ENCODE assay signal across 1 cellular context in the genomic region with DNA sequence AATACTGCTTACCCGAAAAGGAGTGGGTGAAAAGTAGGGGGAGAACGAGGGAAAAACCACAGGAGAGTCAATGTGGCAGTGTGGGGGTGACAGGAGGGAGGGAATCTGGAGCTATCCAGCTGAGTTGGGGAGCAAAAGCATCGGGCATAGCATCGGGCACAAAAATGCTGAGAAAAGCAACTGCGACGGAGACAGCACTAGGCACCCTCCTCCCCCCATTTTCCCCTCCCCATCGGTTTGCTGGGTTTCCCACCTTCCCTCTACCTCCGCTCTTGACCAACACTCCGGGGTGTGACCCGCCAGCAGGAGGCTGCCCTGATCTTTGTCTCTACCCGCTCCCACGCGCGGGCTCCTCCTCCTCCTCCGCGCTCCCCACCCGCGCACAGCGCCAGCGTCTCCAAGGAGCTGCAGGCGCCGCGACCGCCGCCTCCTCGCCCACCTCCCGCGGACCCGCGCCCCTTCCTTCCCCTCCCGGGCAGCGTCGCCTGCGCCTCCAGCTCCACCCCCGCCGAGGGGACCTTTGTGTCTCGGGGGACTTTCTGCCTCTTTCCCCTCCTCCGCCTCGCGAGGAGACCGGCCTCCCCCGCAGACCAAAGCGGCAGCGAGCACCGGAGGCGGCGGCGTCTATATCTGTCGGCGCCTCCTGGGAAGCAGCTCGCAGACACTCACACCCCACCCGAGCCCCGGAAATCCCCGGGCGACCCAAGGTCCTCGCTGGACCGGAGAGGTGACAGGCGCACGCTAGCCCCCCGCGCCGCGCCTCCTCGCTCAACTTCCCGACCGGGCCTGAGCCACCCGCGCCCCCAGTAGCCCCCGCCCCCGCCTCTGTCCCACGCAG.
TF ChIP-seq lines count a peak whose summit lies in the region.

No MANE protein-coding gene starts in this region.

TF ChIP-seq in GM12878, 131 proteins besides CTCF, POLR2A, EP300 and RAD21 (continued from another document and continues in another):
- peak; percentile 78 for TF ChIP-seq NR2F1 (conservative IDR thresholded peaks at IDR 0.05)
- no peak; the same call in 1 of the 2 replicates for TF ChIP-seq STAT3 (IDR thresholded peaks at IDR 0.05; ENCODE audit: low read depth, low read length)
- peak; percentile 86 for TF ChIP-seq NBN (IDR thresholded peaks at IDR 0.05)
- peak; percentile 21; the same call in 1 of the 2 replicates for TF ChIP-seq BCL11A (IDR thresholded peaks at IDR 0.05; ENCODE audit: low read depth, low read length)
- TF ChIP-seq ETV6 (conservative IDR thresholded peaks at IDR 0.05 in 1 of 2, IDR thresholded peaks at IDR 0.05 in 1 of 2; ENCODE audit: borderline replicate concordance in 1 of 2, low read depth in 1 of 2), result no peak
- TF ChIP-seq ESRRA (IDR thresholded peaks at IDR 0.05; ENCODE audit: low read length), result no peak
- peak; percentile 95; the same call in 1 of the 2 replicates for TF ChIP-seq RB1 (IDR thresholded peaks at IDR 0.05; ENCODE audit: borderline replicate concordance)
- TF ChIP-seq NR2C1 (IDR thresholded peaks at IDR 0.05), result no peak
- 0 out of 2 replicates have a peak, but pooled peaks have one; percentile 14 for TF ChIP-seq CBX5 (IDR thresholded peaks at IDR 0.05; ENCODE audit: low read depth)
- TF ChIP-seq SPI1 (IDR thresholded peaks at IDR 0.05; ENCODE audit: borderline replicate concordance, insufficient read depth, low read depth, low read length), result no peak
- no peak for TF ChIP-seq SIX5 (IDR thresholded peaks at IDR 0.05; ENCODE audit: low read depth, low read length, severe bottlenecking)
- TF ChIP-seq, protein P1, sequence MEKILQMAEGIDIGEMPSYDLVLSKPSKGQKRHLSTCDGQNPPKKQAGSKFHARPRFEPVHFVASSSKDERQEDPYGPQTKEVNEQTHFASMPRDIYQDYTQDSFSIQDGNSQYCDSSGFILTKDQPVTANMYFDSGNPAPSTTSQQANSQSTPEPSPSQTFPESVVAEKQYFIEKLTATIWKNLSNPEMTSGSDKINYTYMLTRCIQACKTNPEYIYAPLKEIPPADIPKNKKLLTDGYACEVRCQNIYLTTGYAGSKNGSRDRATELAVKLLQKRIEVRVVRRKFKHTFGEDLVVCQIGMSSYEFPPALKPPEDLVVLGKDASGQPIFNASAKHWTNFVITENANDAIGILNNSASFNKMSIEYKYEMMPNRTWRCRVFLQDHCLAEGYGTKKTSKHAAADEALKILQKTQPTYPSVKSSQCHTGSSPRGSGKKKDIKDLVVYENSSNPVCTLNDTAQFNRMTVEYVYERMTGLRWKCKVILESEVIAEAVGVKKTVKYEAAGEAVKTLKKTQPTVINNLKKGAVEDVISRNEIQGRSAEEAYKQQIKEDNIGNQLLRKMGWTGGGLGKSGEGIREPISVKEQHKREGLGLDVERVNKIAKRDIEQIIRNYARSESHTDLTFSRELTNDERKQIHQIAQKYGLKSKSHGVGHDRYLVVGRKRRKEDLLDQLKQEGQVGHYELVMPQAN (conservative IDR thresholded peaks at IDR 0.05), result peak; percentile 67
- no peak for TF ChIP-seq ELK1 (IDR thresholded peaks at IDR 0.05; ENCODE audit: low read depth, low read length)
- peak; percentile 50 for TF ChIP-seq RELA (IDR thresholded peaks at IDR 0.05; ENCODE audit: borderline replicate concordance, partially characterized antibody)
- no peak for TF ChIP-seq SUZ12 (IDR thresholded peaks at IDR 0.05; ENCODE audit: unreplicated experiment)
- peak; percentile 31; the same call in 1 of the 2 replicates for TF ChIP-seq PAX5 (IDR thresholded peaks at IDR 0.05; ENCODE audit: borderline replicate concordance, low read depth, low read length)
- peak; percentile 57; the same call in 1 of the 2 replicates for TF ChIP-seq ZNF217 (IDR thresholded peaks at IDR 0.05)
- peak; percentile 69 for TF ChIP-seq MEF2A (IDR thresholded peaks at IDR 0.05; ENCODE audit: insufficient read depth, low read depth, low read length)
- TF ChIP-seq REST (IDR thresholded peaks at IDR 0.05; ENCODE audit: low read depth, low read length), result no peak
- TF ChIP-seq MLLT1 (IDR thresholded peaks at IDR 0.05), result 0 out of 2 replicates have a peak, but pooled peaks have one; percentile 74
- TF ChIP-seq GATAD2B (conservative IDR thresholded peaks at IDR 0.05; ENCODE audit: low read depth), result peak; percentile 90
- peak; percentile 62 for TF ChIP-seq SKIL (IDR thresholded peaks at IDR 0.05; ENCODE audit: low read depth, poor library complexity, severe bottlenecking)
- peak; percentile 25 to 61; a peak in 1 of 4 replicates for TF ChIP-seq BHLHE40 (IDR thresholded peaks at IDR 0.05; ENCODE audit: borderline replicate concordance in 1 of 2, low read depth in 2 of 2, low read length in 1 of 2)
- TF ChIP-seq BCL3 (IDR thresholded peaks at IDR 0.05; ENCODE audit: borderline replicate concordance, insufficient read depth, low read depth, low read length, poor library complexity, severe bottlenecking), result peak; percentile 73
- peak; percentile 44; the same call in 1 of the 2 replicates for TF ChIP-seq CREM (IDR thresholded peaks at IDR 0.05; ENCODE audit: low read depth)
- TF ChIP-seq POU2F2 (IDR thresholded peaks at IDR 0.05; ENCODE audit: borderline replicate concordance, low read depth, low read length), result no peak
- TF ChIP-seq, protein P2, sequence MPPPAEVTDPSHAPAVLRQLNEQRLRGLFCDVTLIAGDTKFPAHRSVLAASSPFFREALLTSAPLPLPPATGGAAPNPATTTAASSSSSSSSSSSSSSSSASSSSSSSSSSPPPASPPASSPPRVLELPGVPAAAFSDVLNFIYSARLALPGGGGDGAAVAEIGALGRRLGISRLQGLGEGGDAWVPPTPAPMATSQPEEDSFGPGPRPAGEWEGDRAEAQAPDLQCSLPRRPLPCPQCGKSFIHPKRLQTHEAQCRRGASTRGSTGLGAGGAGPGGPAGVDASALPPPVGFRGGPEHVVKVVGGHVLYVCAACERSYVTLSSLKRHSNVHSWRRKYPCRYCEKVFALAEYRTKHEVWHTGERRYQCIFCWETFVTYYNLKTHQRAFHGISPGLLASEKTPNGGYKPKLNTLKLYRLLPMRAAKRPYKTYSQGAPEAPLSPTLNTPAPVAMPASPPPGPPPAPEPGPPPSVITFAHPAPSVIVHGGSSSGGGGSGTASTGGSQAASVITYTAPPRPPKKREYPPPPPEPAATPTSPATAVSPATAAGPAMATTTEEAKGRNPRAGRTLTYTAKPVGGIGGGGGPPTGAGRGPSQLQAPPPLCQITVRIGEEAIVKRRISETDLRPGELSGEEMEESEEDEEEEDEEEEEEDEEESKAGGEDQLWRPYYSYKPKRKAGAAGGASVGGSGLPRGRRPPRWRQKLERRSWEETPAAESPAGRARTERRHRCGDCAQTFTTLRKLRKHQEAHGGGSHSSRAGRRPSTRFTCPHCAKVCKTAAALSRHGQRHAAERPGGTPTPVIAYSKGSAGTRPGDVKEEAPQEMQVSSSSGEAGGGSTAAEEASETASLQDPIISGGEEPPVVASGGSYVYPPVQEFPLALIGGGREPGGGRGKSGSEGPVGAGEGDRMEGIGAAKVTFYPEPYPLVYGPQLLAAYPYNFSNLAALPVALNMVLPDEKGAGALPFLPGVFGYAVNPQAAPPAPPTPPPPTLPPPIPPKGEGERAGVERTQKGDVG (CRISPR knock-in tag; IDR thresholded peaks at IDR 0.05), result no peak
- TF ChIP-seq, protein P3, sequence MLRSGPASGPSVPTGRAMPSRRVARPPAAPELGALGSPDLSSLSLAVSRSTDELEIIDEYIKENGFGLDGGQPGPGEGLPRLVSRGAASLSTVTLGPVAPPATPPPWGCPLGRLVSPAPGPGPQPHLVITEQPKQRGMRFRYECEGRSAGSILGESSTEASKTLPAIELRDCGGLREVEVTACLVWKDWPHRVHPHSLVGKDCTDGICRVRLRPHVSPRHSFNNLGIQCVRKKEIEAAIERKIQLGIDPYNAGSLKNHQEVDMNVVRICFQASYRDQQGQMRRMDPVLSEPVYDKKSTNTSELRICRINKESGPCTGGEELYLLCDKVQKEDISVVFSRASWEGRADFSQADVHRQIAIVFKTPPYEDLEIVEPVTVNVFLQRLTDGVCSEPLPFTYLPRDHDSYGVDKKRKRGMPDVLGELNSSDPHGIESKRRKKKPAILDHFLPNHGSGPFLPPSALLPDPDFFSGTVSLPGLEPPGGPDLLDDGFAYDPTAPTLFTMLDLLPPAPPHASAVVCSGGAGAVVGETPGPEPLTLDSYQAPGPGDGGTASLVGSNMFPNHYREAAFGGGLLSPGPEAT (IDR thresholded peaks at IDR 0.05; ENCODE audit: low read depth), result peak; percentile 80
- TF ChIP-seq, protein P4, sequence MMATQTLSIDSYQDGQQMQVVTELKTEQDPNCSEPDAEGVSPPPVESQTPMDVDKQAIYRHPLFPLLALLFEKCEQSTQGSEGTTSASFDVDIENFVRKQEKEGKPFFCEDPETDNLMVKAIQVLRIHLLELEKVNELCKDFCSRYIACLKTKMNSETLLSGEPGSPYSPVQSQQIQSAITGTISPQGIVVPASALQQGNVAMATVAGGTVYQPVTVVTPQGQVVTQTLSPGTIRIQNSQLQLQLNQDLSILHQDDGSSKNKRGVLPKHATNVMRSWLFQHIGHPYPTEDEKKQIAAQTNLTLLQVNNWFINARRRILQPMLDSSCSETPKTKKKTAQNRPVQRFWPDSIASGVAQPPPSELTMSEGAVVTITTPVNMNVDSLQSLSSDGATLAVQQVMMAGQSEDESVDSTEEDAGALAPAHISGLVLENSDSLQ (IDR thresholded peaks at IDR 0.05), result no peak
- TF ChIP-seq BMI1 (IDR thresholded peaks at IDR 0.05; ENCODE audit: borderline replicate concordance), result no peak
- TF ChIP-seq SMAD1 (IDR thresholded peaks at IDR 0.05; ENCODE audit: low read depth, partially characterized antibody), result peak; percentile 1
- TF ChIP-seq IKZF1 (conservative IDR thresholded peaks at IDR 0.05), result peak; percentile 85
- TF ChIP-seq CBX3 (IDR thresholded peaks at IDR 0.05; ENCODE audit: borderline replicate concordance, low read depth), result no peak
- TF ChIP-seq WRNIP1 (IDR thresholded peaks at IDR 0.05; ENCODE audit: borderline replicate concordance, low read depth, low read length), result no peak
- TF ChIP-seq IRF4 (IDR thresholded peaks at IDR 0.05; ENCODE audit: low read depth, low read length), result 0 out of 2 replicates have a peak, but pooled peaks have one; percentile 41
- TF ChIP-seq TAF1 (IDR thresholded peaks at IDR 0.05; ENCODE audit: borderline replicate concordance, low read depth, low read length), result peak; percentile 63; the same call in 1 of the 2 replicates
- peak; percentile 61; the same call in 1 of the 2 replicates for TF ChIP-seq ATF7 (IDR thresholded peaks at IDR 0.05; ENCODE audit: low read depth)
